8 cellular contexts compared by ENCODE assay signal in the genomic region with DNA sequence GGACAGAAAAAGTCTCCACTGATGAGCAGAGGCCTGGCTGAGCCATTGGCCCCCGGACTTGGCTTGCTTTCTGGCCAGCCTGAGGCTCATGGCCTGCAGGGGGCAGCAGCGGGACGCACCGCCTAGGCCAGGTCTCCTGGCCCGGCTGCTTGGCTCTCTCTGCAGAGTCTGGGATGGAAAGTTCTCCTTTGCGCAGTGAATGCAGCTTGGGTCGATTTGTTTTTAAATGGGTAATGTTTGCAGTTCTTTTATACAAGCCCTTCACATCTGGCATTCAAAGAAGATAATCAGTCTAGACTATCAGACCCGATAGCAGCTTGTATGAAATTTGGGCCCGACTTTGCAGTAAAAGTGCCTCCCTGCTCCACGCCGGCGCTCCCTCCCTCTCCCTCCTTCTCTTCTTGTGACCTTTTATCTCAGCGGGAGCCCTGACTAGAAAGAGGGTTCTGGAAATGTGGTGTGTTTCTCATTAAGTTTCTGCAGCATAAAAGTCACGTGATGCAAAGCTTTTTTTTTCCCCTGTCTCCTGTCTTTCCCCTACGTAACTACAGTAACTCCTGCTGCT. TPM values are rescaled to one million over a fixed set of nuclear protein-coding genes. Genes with fewer than 3 reads are reported as not detected.
DNase-seq lines count a peak whose midpoint lies in the region; ATAC-seq, FAIRE-seq and TF ChIP-seq lines count a peak whose summit lies in the region.

No MANE protein-coding gene starts in this region.

- no peak for FAIRE-seq in keratinocyte (lab: Jason Lieb, UNC)

- ATAC-seq in HCT116 (peak; percentile 92), HG02571 (IDR thresholded peaks at IDR 0.05; ENCODE audit: unreplicated experiment) (no peak)
- no peak for ATAC-seq in central memory CD8-positive, alpha-beta T cell (replicated peaks; ENCODE audit: extremely low read depth, poor library complexity, severe bottlenecking)

- no peaks in the 10 kb centered on the region for H3K4me1 Mint-ChIP-seq in central memory CD8-positive, alpha-beta T cell

- H3K27ac Mint-ChIP-seq in central memory CD8-positive, alpha-beta T cell (ENCODE audit: low read depth), result no peak overlapping the region

- H3K9me3 ChIP-seq in HCT116 (ENCODE audit: control insufficient read depth in 1 of 2, insufficient read depth in 1 of 2, low read depth in 1 of 2, low read length in 2 of 2) (no peaks in the 10 kb centered on the region), keratinocyte (ENCODE audit: control insufficient read depth, low read depth, low read length) (no peaks in the 10 kb centered on the region)

- H3K4me3 ChIP-seq in HCT116 (replicated peaks in 1 of 2; ENCODE audit: low read depth in 1 of 2, low read length in 2 of 2), result no peak overlapping the region
- H3K4me3 ChIP-seq in keratinocyte (ENCODE audit: control insufficient read depth in 2 of 3, extremely low read depth in 1 of 3, insufficient read depth in 2 of 3, low read depth in 1 of 3, low read length in 3 of 3), result no peak overlapping the region

- TF ChIP-seq POLR2A in HCT116 (IDR thresholded peaks at IDR 0.05; ENCODE audit: borderline replicate concordance, extremely low read depth, insufficient read depth, insufficient read length), result no peak

- no peaks in the 10 kb centered on the region for H3K9me1 ChIP-seq in keratinocyte (ENCODE audit: control insufficient read depth, extremely low read depth, insufficient read depth, low read length)

- intact Hi-C loops in HCT116 (cut with micrococcal nuclease), result loop anchor here (5.0 to 10.0 kb wide), 6 partner anchors 257 to 1520 kb away; no protein-coding TSS in a partner anchor

- H4K20me1 ChIP-seq in HCT116 (ENCODE audit: insufficient read depth), result no peaks in the 10 kb centered on the region
- H4K20me1 ChIP-seq in keratinocyte (ENCODE audit: control insufficient read depth, extremely low read depth, insufficient read depth, low read length), result no peaks in the 10 kb centered on the region

- peaks cover 25% of the 10 kb centered on the region for H3K27me3 Mint-ChIP-seq in central memory CD8-positive, alpha-beta T cell

- POLR2A ChIA-PET in HCT116 (lab: Charles Lee), result no interaction called here

- no peaks in the 10 kb centered on the region for H3K9me3 Mint-ChIP-seq in central memory CD8-positive, alpha-beta T cell

- H3K9me2 ChIP-seq in HCT116 (ENCODE audit: insufficient read depth), result no peaks in the 10 kb centered on the region

- no peaks in the 10 kb centered on the region for H3K4me1 ChIP-seq in HCT116 (ENCODE audit: control insufficient read depth in 1 of 2, insufficient read depth in 2 of 2, low read length in 2 of 2)
- no peaks in the 10 kb centered on the region for H3K4me1 ChIP-seq in keratinocyte (ENCODE audit: control insufficient read depth, extremely low read depth, insufficient read depth, low read length)

- TF ChIP-seq RAD21 in HCT116 (IDR thresholded peaks at IDR 0.05; ENCODE audit: low read depth), result peak; percentile 86

- no peaks in the 10 kb centered on the region for H3K27me3 ChIP-seq in HCT116 (ENCODE audit: insufficient read depth, low read length)
- peaks cover 21% of the 10 kb centered on the region for H3K27me3 ChIP-seq in keratinocyte (ENCODE audit: control insufficient read depth, extremely low read depth, insufficient read depth, low read length)

- CTCF ChIA-PET in HCT116 (lab: Charles Lee), result interaction anchor here (0.7 to 1.3 kb wide), 3 partner anchors 1132 to 1299 kb away, joined by 3 to 5 read pairs (median 3); no protein-coding TSS in a partner anchor

- H3K4me2 ChIP-seq in HCT116 (ENCODE audit: low read length), result no peak overlapping the region
- H3K4me2 ChIP-seq in keratinocyte (ENCODE audit: control insufficient read depth, extremely low read depth, insufficient read depth, low read depth, low read length), result no peak overlapping the region

- BruUV-seq in HCT116 (replicated peaks; lab: Mats Ljungman, UMichigan), result no TSS peak

- no peak overlapping the region for H3K4me3 Mint-ChIP-seq in central memory CD8-positive, alpha-beta T cell

- RAD21 ChIA-PET in HCT116 (lab: Charles Lee; ENCODE audit: low non-redundant PET in 1 of 2, low total read pairs in 2 of 2, uncharacterized antibody in 2 of 2, unreplicated experiment in 2 of 2), result interaction anchor here in 1 of 2 experiments (0.7 kb wide), 1 partner anchor 329 kb away, joined by 3 read pairs; no protein-coding TSS in a partner anchor

- DNase-seq in Daoy (ENCODE audit: low read depth) (peak; percentile 76), HCT116 (ENCODE audit: low read depth, low spot score) (peak; percentile 31), NCI-H2107 treated with DMSO at 0.1 percent for 48 hours (lab: John Stamatoyannopoulos, UW; ENCODE audit: unreplicated experiment) (peak; percentile 35), keratinocyte (ENCODE audit: low read depth, low spot score) (no peak)
- peak; percentile 54 for DNase-seq in activated CD4-positive, alpha-beta T cell treated with anti-CD3 and anti-CD28 coated beads for 1 hour
- peak; percentile 39 to 59 for DNase-seq in central memory CD8-positive, alpha-beta T cell (ENCODE audit: low spot score in 2 of 2)
- DNase-seq in stimulated activated CD4-positive, alpha-beta T cell treated with anti-CD3 and anti-CD28 coated beads, Interleukin-15, amount 100 ng/mL, for 48 hours (ENCODE audit: low read depth in 2 of 2), result peak; percentile 32 to 64

- H3K79me2 ChIP-seq in HCT116 (ENCODE audit: insufficient read depth, low read length), result no peaks in the 10 kb centered on the region
- H3K79me2 ChIP-seq in keratinocyte (ENCODE audit: control insufficient read depth, insufficient read depth, low read length), result no peaks in the 10 kb centered on the region

- dilution Hi-C loops in keratinocyte (cut with MboI; ENCODE audit: extremely low pct_ligation_motif_present, low sequenced_read_pairs), result loop anchor here (25.0 kb wide), 1 partner anchor 653 kb away; no protein-coding TSS in a partner anchor

- H3K36me3 ChIP-seq in HCT116 (ENCODE audit: control insufficient read depth in 1 of 2, insufficient read depth in 2 of 2, low read length in 2 of 2) (no peaks in the 10 kb centered on the region), keratinocyte (ENCODE audit: control insufficient read depth in 2 of 2, extremely low read depth in 1 of 2, insufficient read depth in 2 of 2, low read length in 2 of 2) (no peaks in the 10 kb centered on the region)

- no peak overlapping the region for H2AFZ ChIP-seq in HCT116 (ENCODE audit: low read depth, low read length, poor library complexity, severe bottlenecking)
- no peak overlapping the region for H2AFZ ChIP-seq in keratinocyte (ENCODE audit: control insufficient read depth, low read length)

- H3K9ac ChIP-seq in HCT116 (ENCODE audit: low read length), result no peak overlapping the region
- no peak overlapping the region for H3K9ac ChIP-seq in keratinocyte (ENCODE audit: control insufficient read depth, extremely low read depth, insufficient read depth, low read length)

- H3K36me3 Mint-ChIP-seq in central memory CD8-positive, alpha-beta T cell (ENCODE audit: insufficient read depth), result no peaks in the 10 kb centered on the region

- peak; percentile 61 to 99 (median 99); a peak in 5 of 6 replicates for TF ChIP-seq CTCF in HCT116 (IDR thresholded peaks at IDR 0.05 in 2 of 3, conservative IDR thresholded peaks at IDR 0.05 in 1 of 3; ENCODE audit: borderline replicate concordance in 1 of 3, insufficient read depth in 1 of 3, low read depth in 2 of 3, low read length in 2 of 3)
- TF ChIP-seq CTCF in keratinocyte (optimal IDR thresholded peaks at IDR 0.05 in 1 of 3, IDR thresholded peaks at IDR 0.05 in 1 of 3, conservative IDR thresholded peaks at IDR 0.05 in 1 of 3; ENCODE audit: extremely low read depth in 1 of 3, insufficient read depth in 2 of 3, low read length in 3 of 3), result peak; percentile 95 to 99 (median 95)

- H3K27ac ChIP-seq in HCT116 (ENCODE audit: low read depth, low read length) (no peak overlapping the region), keratinocyte (ENCODE audit: control insufficient read depth, insufficient read depth, low read length) (no peak overlapping the region)

TF ChIP-seq in HCT116, 20 proteins besides CTCF, POLR2A, EP300 and RAD21:
- TF ChIP-seq, protein P1, sequence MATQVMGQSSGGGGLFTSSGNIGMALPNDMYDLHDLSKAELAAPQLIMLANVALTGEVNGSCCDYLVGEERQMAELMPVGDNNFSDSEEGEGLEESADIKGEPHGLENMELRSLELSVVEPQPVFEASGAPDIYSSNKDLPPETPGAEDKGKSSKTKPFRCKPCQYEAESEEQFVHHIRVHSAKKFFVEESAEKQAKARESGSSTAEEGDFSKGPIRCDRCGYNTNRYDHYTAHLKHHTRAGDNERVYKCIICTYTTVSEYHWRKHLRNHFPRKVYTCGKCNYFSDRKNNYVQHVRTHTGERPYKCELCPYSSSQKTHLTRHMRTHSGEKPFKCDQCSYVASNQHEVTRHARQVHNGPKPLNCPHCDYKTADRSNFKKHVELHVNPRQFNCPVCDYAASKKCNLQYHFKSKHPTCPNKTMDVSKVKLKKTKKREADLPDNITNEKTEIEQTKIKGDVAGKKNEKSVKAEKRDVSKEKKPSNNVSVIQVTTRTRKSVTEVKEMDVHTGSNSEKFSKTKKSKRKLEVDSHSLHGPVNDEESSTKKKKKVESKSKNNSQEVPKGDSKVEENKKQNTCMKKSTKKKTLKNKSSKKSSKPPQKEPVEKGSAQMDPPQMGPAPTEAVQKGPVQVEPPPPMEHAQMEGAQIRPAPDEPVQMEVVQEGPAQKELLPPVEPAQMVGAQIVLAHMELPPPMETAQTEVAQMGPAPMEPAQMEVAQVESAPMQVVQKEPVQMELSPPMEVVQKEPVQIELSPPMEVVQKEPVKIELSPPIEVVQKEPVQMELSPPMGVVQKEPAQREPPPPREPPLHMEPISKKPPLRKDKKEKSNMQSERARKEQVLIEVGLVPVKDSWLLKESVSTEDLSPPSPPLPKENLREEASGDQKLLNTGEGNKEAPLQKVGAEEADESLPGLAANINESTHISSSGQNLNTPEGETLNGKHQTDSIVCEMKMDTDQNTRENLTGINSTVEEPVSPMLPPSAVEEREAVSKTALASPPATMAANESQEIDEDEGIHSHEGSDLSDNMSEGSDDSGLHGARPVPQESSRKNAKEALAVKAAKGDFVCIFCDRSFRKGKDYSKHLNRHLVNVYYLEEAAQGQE (IDR thresholded peaks at IDR 0.05; ENCODE audit: low read depth), result no peak
- TF ChIP-seq ELF1 (IDR thresholded peaks at IDR 0.05; ENCODE audit: borderline replicate concordance, low read depth), result no peak
- no peak for TF ChIP-seq YY1 (IDR thresholded peaks at IDR 0.05; ENCODE audit: extremely low read depth, insufficient replicate concordance, low read depth, low read length)
TF ChIP-seq in HCT116: peak in this region for 0.

RNA-seq across cellular contexts. Expression of a gene that starts 59.9 kb away (rescaled TPM):
- 9.9 and 13.0 TPM in 2 replicates for total RNA-seq in Daoy (2014; rRNA removed; shearing (Covaris generic))
- 23.5 TPM for total RNA-seq in HCT116 (2021; ENCODE audit: unreplicated experiment)
- polyA plus RNA-seq in HCT116 (2012), result 8.8 and 12.8 TPM in 2 replicates
- polyA plus RNA-seq in keratinocyte, result 10.3 to 14.4 TPM (median 14.3 TPM) in 3 replicates
- 7.0 TPM for polyA plus RNA-seq in keratinocyte (2011; ENCODE audit: low read depth)
- 5.1 and 7.1 TPM in 2 replicates for polyA plus RNA-seq in keratinocyte (2011; cell fraction: cytosol; rRNA removed)
- 44.7 and 49.9 TPM in 2 replicates for polyA plus RNA-seq in keratinocyte (2011; cell fraction: nucleus; rRNA removed)
- 7.2 and 7.3 TPM in 2 replicates for polyA plus RNA-seq in keratinocyte (2012; ENCODE audit: low replicate concordance)
- polyA minus RNA-seq in keratinocyte, result 11.7 to 15.7 TPM (median 12.0 TPM) in 3 replicates
- polyA minus RNA-seq in keratinocyte (2011; cell fraction: cytosol; rRNA and poly(A)+ RNA removed), result 6.7 TPM
- polyA minus RNA-seq in keratinocyte (2011; cell fraction: nucleus; rRNA and poly(A)+ RNA removed), result 9.0 and 21.2 TPM in 2 replicates
